Comparison of ENCODE assay signal across 20 cellular contexts in genomic region chr9:32942755-32943460, GRCh38. TPM values are rescaled to one million over a fixed set of nuclear protein-coding genes. Genes with fewer than 3 reads are reported as not detected.
DNase-seq lines count a peak whose midpoint lies in the region; ATAC-seq and TF ChIP-seq lines count a peak whose summit lies in the region.
"Had no signal": no experiment of that assay in that cellular context is flagged by ENCODE, and none has a peak within 500 bp of the region (broad histone marks: within the 10 kb centered on the region; RNA-seq: fewer than 3 reads in every experiment).

No MANE protein-coding gene starts in this region.

- H3K27ac ChIP-seq in CD8-positive, alpha-beta memory T cell (ENCODE audit: low read depth, low read length) = peak overlapping the region; percentile 24
- no peak overlapping the region for H3K27ac ChIP-seq in right atrium auricular region
- H3K27ac ChIP-seq: 22Rv1, C4-2B, HL-60, SJSA1 had no signal

- H3K4me3 Mint-ChIP-seq in CD8-positive, alpha-beta memory T cell = no peak overlapping the region
- no peak overlapping the region for H3K4me3 Mint-ChIP-seq in endothelial cell (ENCODE audit: unreplicated experiment)
- H3K4me3 Mint-ChIP-seq: GM23338, IgD-negative memory B cell had no signal

- H3K9me3 ChIP-seq in CD8-positive, alpha-beta memory T cell (ENCODE audit: low read length) = no peaks in the 10 kb centered on the region
- no peaks in the 10 kb centered on the region for H3K9me3 ChIP-seq in right atrium auricular region
- H3K9me3 ChIP-seq: SJSA1 had no signal

- no peak overlapping the region for H3K4me3 ChIP-seq in CD8-positive, alpha-beta memory T cell (ENCODE audit: low read length)
- H3K4me3 ChIP-seq in right atrium auricular region = no peak overlapping the region
- H3K4me3 ChIP-seq: GM23338, SJSA1 had no signal

- peaks cover 0 to 4% (median 2%) of the 10 kb centered on the region in 5 donors for H3K9me3 Mint-ChIP-seq in CD8-positive, alpha-beta memory T cell
- H3K9me3 Mint-ChIP-seq in endothelial cell (ENCODE audit: unreplicated experiment) = peaks cover under 1% of the 10 kb centered on the region

- no peaks in the 10 kb centered on the region for H3K4me1 ChIP-seq in CD8-positive, alpha-beta memory T cell (ENCODE audit: insufficient read depth, low read length)
- H3K4me1 ChIP-seq in right atrium auricular region = no peaks in the 10 kb centered on the region
- H3K4me1 ChIP-seq: SJSA1 had no signal

- H3K27me3 Mint-ChIP-seq in CD8-positive, alpha-beta memory T cell = no peaks in the 10 kb centered on the region
- H3K27me3 Mint-ChIP-seq in endothelial cell (ENCODE audit: unreplicated experiment) = peaks cover 3% of the 10 kb centered on the region
- H3K27me3 Mint-ChIP-seq: IgD-negative memory B cell had no signal

- no peak for ATAC-seq in GM19328 (IDR thresholded peaks at IDR 0.05; ENCODE audit: unreplicated experiment)
- ATAC-seq in HG03025 (IDR thresholded peaks at IDR 0.05; ENCODE audit: low FRiP score, unreplicated experiment) = no peak
- no peak for ATAC-seq in left ventricle myocardium superior
- ATAC-seq: GM23338 had no signal

- intact Hi-C loops in left ventricle myocardium superior (cut with micrococcal nuclease) = no loop called here

- CTCF ChIA-PET in CD8-positive, alpha-beta memory T cell (lab: Charles Lee) = no interaction called here

- H3K27me3 ChIP-seq in CD8-positive, alpha-beta memory T cell (ENCODE audit: insufficient read depth, low read length, poor library complexity, severe bottlenecking) = no peaks in the 10 kb centered on the region
- H3K27me3 ChIP-seq in right atrium auricular region = no peaks in the 10 kb centered on the region
- H3K27me3 ChIP-seq: SJSA1 had no signal

- POLR2A ChIA-PET in CD8-positive, alpha-beta memory T cell (lab: Charles Lee) = no interaction called here

- H3K4me1 Mint-ChIP-seq in CD8-positive, alpha-beta memory T cell = no peaks in the 10 kb centered on the region
- peaks cover 13% of the 10 kb centered on the region for H3K4me1 Mint-ChIP-seq in endothelial cell (ENCODE audit: unreplicated experiment)
- H3K4me1 Mint-ChIP-seq: GM23338, IgD-negative memory B cell had no signal

- peaks cover under 1 to 4% (median 2%) of the 10 kb centered on the region in 3 donors for H3K36me3 Mint-ChIP-seq in CD8-positive, alpha-beta memory T cell
- H3K36me3 Mint-ChIP-seq in endothelial cell (ENCODE audit: low read depth, unreplicated experiment) = peaks cover 4% of the 10 kb centered on the region

- DNase-seq in CD8-positive, alpha-beta memory T cell = no peak
- DNase-seq in NCI-H2171 (lab: John Stamatoyannopoulos, UW) = peak; percentile 18
- peak; percentile 14 for DNase-seq in OCI-M2 (lab: John Stamatoyannopoulos, UW; ENCODE audit: unreplicated experiment)
- peak; percentile 17 for DNase-seq in endothelial cell (ENCODE audit: low spot score)
- no peak for DNase-seq in right atrium auricular region (ENCODE audit: low spot score)
- no peak for DNase-seq in left ventricle myocardium superior
- DNase-seq: AML-193, HCEC 1CT, NCI-H1092 treated with DMSO at 0.1 percent for 48 hours, NCI-H1694, NCI-H2107, NCI-H345 had no signal

- H3K27ac Mint-ChIP-seq in CD8-positive, alpha-beta memory T cell = no peak overlapping the region
- H3K27ac Mint-ChIP-seq in endothelial cell (ENCODE audit: unreplicated experiment) = peak overlapping the region; percentile 84
- H3K27ac Mint-ChIP-seq: GM23338 had no signal

- TF ChIP-seq CTCF in endothelial cell (IDR thresholded peaks at IDR 0.05; ENCODE audit: unreplicated experiment) = no peak
- no peak for TF ChIP-seq CTCF in right atrium auricular region (IDR thresholded peaks at IDR 0.05)

- H3K36me3 ChIP-seq in CD8-positive, alpha-beta memory T cell (ENCODE audit: insufficient read depth, low read length) = no peaks in the 10 kb centered on the region
- H3K36me3 ChIP-seq in right atrium auricular region = no peaks in the 10 kb centered on the region
- H3K36me3 ChIP-seq: SJSA1 had no signal

RNA-seq across cellular contexts. Expression of gene APTX, which starts 58.5 kb away (rescaled TPM):
- total RNA-seq in CD8-positive, alpha-beta memory T cell = 10 to 100 TPM; 54.2 to 60.1 TPM
- 22.1 TPM for polyA plus RNA-seq in CD8-positive, alpha-beta memory T cell
- total RNA-seq in endothelial cell (ENCODE audit: unreplicated experiment) (26.9 TPM), right atrium auricular region (10 to 100 TPM; 12.3 to 14.9 TPM), left ventricle myocardium superior (12.0 TPM)

Comparison
In these comparisons a context has a peak if more than half of its experiments do, and no peak if none do; other contexts are left out.
1. DNase-seq: peak in NCI-H2171 (single experiment), OCI-M2 (single experiment) and endothelial cell (single experiment); none in CD8-positive, alpha-beta memory T cell (0 of 5), right atrium auricular region (single experiment) and left ventricle myocardium superior (single experiment).